In the genomic region with DNA sequence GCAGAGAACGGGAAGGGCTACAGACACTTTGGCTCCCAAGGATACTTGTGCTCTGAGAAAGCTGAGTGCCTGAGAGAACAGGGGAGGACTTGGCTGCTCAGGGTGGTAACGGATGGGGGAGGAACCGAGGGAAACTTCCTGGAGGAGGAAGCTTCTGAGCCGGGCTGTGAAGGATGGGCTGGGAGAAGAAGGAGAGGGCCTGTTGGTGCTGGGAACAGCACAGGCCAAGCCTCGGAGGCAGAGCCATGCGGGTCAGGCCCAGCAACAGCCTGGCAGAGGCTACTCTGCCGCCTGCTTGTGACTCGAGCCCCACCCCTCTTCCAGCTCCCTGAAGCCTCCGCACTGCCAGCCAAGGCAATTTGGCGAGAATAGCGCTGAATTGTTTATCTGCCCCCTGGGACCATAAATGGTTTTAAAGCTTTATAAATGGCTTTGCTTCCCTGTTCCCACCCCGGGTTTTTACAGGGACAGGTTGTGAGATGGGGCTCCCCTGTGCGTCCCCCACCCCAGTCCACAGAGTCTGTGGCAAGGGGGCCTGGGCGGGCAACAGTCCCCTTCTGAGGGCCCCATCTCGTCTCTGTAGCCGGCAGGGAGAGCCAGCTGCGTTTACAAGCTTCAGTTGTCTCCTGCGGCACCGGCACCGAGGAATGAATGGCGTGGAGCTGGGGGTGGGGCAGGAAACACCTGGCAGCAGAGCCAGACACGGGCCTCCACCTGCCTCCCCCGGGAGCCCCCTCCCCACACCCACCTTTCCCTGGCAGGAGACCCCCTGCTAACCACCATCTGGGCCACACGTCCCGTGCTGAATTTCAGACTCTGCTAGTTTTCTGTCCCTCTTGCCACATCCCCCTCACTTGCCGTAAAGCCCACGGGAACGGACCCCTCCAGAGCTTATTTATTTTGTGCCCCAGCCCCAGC, we compare ENCODE assay signal across 11 cellular contexts. TPM values are rescaled to one million over a fixed set of nuclear protein-coding genes. Genes with fewer than 3 reads are reported as not detected.
DNase-seq lines count a peak whose midpoint lies in the region; ATAC-seq and TF ChIP-seq lines count a peak whose summit lies in the region.
"Had no signal": no experiment of that assay in that cellular context is flagged by ENCODE, and none has a peak within 500 bp of the region (broad histone marks: within the 10 kb centered on the region; RNA-seq: fewer than 3 reads in every experiment).

No MANE protein-coding gene starts in this region.

- no peak for TF ChIP-seq CTCF in left lung (IDR thresholded peaks at IDR 0.05)
- TF ChIP-seq CTCF in psoas muscle (IDR thresholded peaks at IDR 0.05), result no peak

- H3K4me1 ChIP-seq in SJCRH30 (peaks cover 49% of the 10 kb centered on the region), left lung (peaks cover 0 to 4% of the 10 kb centered on the region in 2 donors), psoas muscle (peaks cover 3% of the 10 kb centered on the region)

- peak; percentile 25 for ATAC-seq in left lung
- no peak for ATAC-seq in psoas muscle
- ATAC-seq in activated CD8-positive, alpha-beta memory T cell treated with anti-CD3 and anti-CD28 coated beads, Interleukin-2, amount 10 ng/mL, durations not matched to agents 7 days and 5 days, result no peak

- H3K27me3 Mint-ChIP-seq in activated CD8-positive, alpha-beta memory T cell treated with anti-CD3 and anti-CD28 coated beads, Interleukin-2, amount 10 ng/mL, durations not matched to agents 7 days and 5 days, result peaks cover 50% of the 10 kb centered on the region
- peaks cover 7 to 9% (median 8%) of the 10 kb centered on the region in 3 donors for H3K27me3 Mint-ChIP-seq in immature natural killer cell (ENCODE audit: low read depth in 3 of 3)

- H3K27ac ChIP-seq in SJCRH30 (peak overlapping the region; percentile 97), left lung (no peak overlapping the region), psoas muscle (no peak overlapping the region)

- CTCF ChIA-PET in activated CD8-positive, alpha-beta memory T cell treated with anti-CD3 and anti-CD28 coated beads, Interleukin-2, amount 10 ng/mL, durations not matched to agents 7 days and 5 days (lab: Charles Lee), result no interaction called here

- DNase-seq in COLO829 (ENCODE audit: low spot score), result peak; percentile 54
- DNase-seq in NCI-H1436 (lab: John Stamatoyannopoulos, UW), result peak; percentile 89
- peak; percentile 73 to 78 for DNase-seq in SJCRH30
- DNase-seq in left lung, result peak in 1 of 2 donors; percentile 66
- DNase-seq in psoas muscle, result no peak
- DNase-seq in activated CD8-positive, alpha-beta memory T cell treated with anti-CD3 and anti-CD28 coated beads, Interleukin-2, amount 10 ng/mL, durations not matched to agents 7 days and 5 days, result no peak
- DNase-seq in immature natural killer cell, result no peak
- DNase-seq in HPDE6-E6E7 (ENCODE audit: extremely low spot score), result no peak
- DNase-seq: caudate nucleus, hippocampal formation, ovary had no signal

- H3K4me1 Mint-ChIP-seq in activated CD8-positive, alpha-beta memory T cell treated with anti-CD3 and anti-CD28 coated beads, Interleukin-2, amount 10 ng/mL, durations not matched to agents 7 days and 5 days, result no peaks in the 10 kb centered on the region
- H3K4me1 Mint-ChIP-seq in immature natural killer cell, result no peaks in the 10 kb centered on the region

- no peak overlapping the region for H3K4me3 Mint-ChIP-seq in activated CD8-positive, alpha-beta memory T cell treated with anti-CD3 and anti-CD28 coated beads, Interleukin-2, amount 10 ng/mL, durations not matched to agents 7 days and 5 days
- H3K4me3 Mint-ChIP-seq in immature natural killer cell, result no peak overlapping the region

- peaks cover 3% of the 10 kb centered on the region for H3K9me3 Mint-ChIP-seq in activated CD8-positive, alpha-beta memory T cell treated with anti-CD3 and anti-CD28 coated beads, Interleukin-2, amount 10 ng/mL, durations not matched to agents 7 days and 5 days (ENCODE audit: low read depth)
- no peaks in the 10 kb centered on the region for H3K9me3 Mint-ChIP-seq in immature natural killer cell

- no peaks in the 10 kb centered on the region for H3K36me3 Mint-ChIP-seq in activated CD8-positive, alpha-beta memory T cell treated with anti-CD3 and anti-CD28 coated beads, Interleukin-2, amount 10 ng/mL, durations not matched to agents 7 days and 5 days
- no peaks in the 10 kb centered on the region for H3K36me3 Mint-ChIP-seq in immature natural killer cell

- H3K4me3 ChIP-seq in SJCRH30 (peak overlapping the region; percentile 49), left lung (no peak overlapping the region), psoas muscle (no peak overlapping the region)
- H3K4me3 ChIP-seq: ovary had no signal

- intact Hi-C loops in left lung (cut with DNase I), result no loop called here
- intact Hi-C loops in psoas muscle (cut with DNase I), result no loop called here

- 8 to 10% (median 8%) methylated on average over 26 to 28 of the region's 28 CpGs for WGBS in psoas muscle, 3 donors

- H3K27ac Mint-ChIP-seq in activated CD8-positive, alpha-beta memory T cell treated with anti-CD3 and anti-CD28 coated beads, Interleukin-2, amount 10 ng/mL, durations not matched to agents 7 days and 5 days, result no peak overlapping the region
- H3K27ac Mint-ChIP-seq in immature natural killer cell, result no peak overlapping the region

- H3K36me3 ChIP-seq in SJCRH30 (no peaks in the 10 kb centered on the region), left lung (no peaks in the 10 kb centered on the region), psoas muscle (ENCODE audit: insufficient read depth in 1 of 2, low read depth in 1 of 2) (no peaks in the 10 kb centered on the region)
- H3K36me3 ChIP-seq: ovary had no signal

- H3K9me3 ChIP-seq in SJCRH30 (replicated peaks), result no peaks in the 10 kb centered on the region
- peaks cover 0 to 2% of the 10 kb centered on the region in 2 donors for H3K9me3 ChIP-seq in left lung
- no peaks in the 10 kb centered on the region for H3K9me3 ChIP-seq in psoas muscle
- H3K9me3 ChIP-seq: ovary had no signal

- no peaks in the 10 kb centered on the region for H3K27me3 ChIP-seq in SJCRH30
- peaks cover 17 to 40% of the 10 kb centered on the region in 2 donors for H3K27me3 ChIP-seq in left lung
- H3K27me3 ChIP-seq in psoas muscle (ENCODE audit: insufficient read depth in 3 of 3, low read length in 2 of 3), result peaks cover 0 to 66% (median 19%) of the 10 kb centered on the region in 3 donors
- H3K27me3 ChIP-seq: ovary had no signal

RNA-seq across cellular contexts. Expression of gene FAM163B, which starts 24.4 kb away (rescaled TPM):
- 2.5 and 3.4 TPM in 2 replicates for total RNA-seq in SJCRH30 (2014; rRNA removed; shearing (Covaris generic))
- total RNA-seq in left lung (under 1 TPM in 1 of 2 donors, not detected in 1; 0.23 TPM), psoas muscle (not detected)
- polyA plus RNA-seq in psoas muscle (not detected), immature natural killer cell (not detected)
- not detected for total RNA-seq in activated CD8-positive, alpha-beta memory T cell treated with anti-CD3 and anti-CD28 coated beads, Interleukin-2, amount 10 ng/mL, durations not matched to agents 7 days and 5 days

RNA-seq across cellular contexts. Expression of gene ADAMTSL2, which starts 50.3 kb away (rescaled TPM):
- 3.3 and 3.5 TPM in 2 replicates for total RNA-seq in SJCRH30 (2014; rRNA removed; shearing (Covaris generic))
- total RNA-seq in left lung, result 10 to 100 TPM; 17.3 to 18.5 TPM
- 1 to 10 TPM in 2 of 4 donors, under 1 TPM in 2; 0.34 to 5.4 (median 2.4) TPM for total RNA-seq in psoas muscle
- under 1 TPM; 0.21 to 0.75 (median 0.29) TPM for polyA plus RNA-seq in psoas muscle
- total RNA-seq in activated CD8-positive, alpha-beta memory T cell treated with anti-CD3 and anti-CD28 coated beads, Interleukin-2, amount 10 ng/mL, durations not matched to agents 7 days and 5 days, result not detected
- polyA plus RNA-seq in immature natural killer cell, result not detected

RNA-seq across cellular contexts. Expression of gene DBH, which starts 51.3 kb away (rescaled TPM):
- 2.2 and 2.5 TPM in 2 replicates for total RNA-seq in SJCRH30 (2014; rRNA removed; shearing (Covaris generic))
- total RNA-seq in left lung (under 1 TPM; 0.08 to 0.23 TPM), psoas muscle (under 1 TPM in 2 of 4 donors, not detected in 2; 0.06 to 0.30 TPM)
- polyA plus RNA-seq in psoas muscle (under 1 TPM in 2 of 3 donors, not detected in 1; 0.01 to 0.04 TPM), immature natural killer cell (not detected)
- not detected for total RNA-seq in activated CD8-positive, alpha-beta memory T cell treated with anti-CD3 and anti-CD28 coated beads, Interleukin-2, amount 10 ng/mL, durations not matched to agents 7 days and 5 days
- total RNA-seq: ovary had no signal

Comparison
In these comparisons a context has a peak if more than half of its experiments do, and no peak if none do; other contexts are left out.
1. DNase-seq: peak in COLO829 (single experiment), NCI-H1436 (single experiment) and SJCRH30 (2 of 2); none in psoas muscle (0 of 2), activated CD8-positive, alpha-beta memory T cell treated with anti-CD3 and anti-CD28 coated beads, Interleukin-2, amount 10 ng/mL, durations not matched to agents 7 days and 5 days (single experiment), immature natural killer cell (0 of 3) and HPDE6-E6E7 (single experiment).